In the genomic region with DNA sequence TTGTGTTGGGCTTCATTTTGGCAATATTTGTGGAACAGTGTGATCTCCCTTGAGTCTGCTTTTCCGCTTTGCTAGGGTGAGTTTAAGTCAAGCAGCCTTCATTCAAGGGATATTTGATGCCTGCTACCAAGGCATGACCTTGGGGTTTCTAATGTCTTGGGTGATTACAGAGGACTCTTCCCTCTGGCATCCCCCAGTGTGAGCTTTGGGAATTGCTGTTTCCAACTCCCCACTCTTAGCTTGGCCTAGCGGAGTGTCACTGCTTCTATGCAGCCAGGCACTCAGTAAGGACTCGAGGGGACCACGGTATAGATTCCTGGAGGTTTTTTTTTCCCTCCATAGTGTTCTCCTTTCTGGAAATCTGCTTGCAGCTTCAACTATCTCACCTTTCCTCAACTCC, we compare ENCODE assay signal across 13 cellular contexts. TPM values are rescaled to one million over a fixed set of nuclear protein-coding genes. Genes with fewer than 3 reads are reported as not detected.
DNase-seq lines count a peak whose midpoint lies in the region; ATAC-seq, FAIRE-seq and TF ChIP-seq lines count a peak whose summit lies in the region.
"Had no signal": no experiment of that assay in that cellular context is flagged by ENCODE, and none has a peak within 500 bp of the region (broad histone marks: within the 10 kb centered on the region; RNA-seq: fewer than 3 reads in every experiment).

No MANE protein-coding gene starts in this region.

- DNase-seq in HepG2 (ENCODE audit: low spot score) (peak; percentile 19), right lobe of liver (no peak), RKO (ENCODE audit: low spot score) (peak; percentile 38), fibroblast of the aortic adventitia (ENCODE audit: low read depth) (no peak), NCI-H510A (lab: John Stamatoyannopoulos, UW) (no peak)
- no peak for DNase-seq in stimulated activated effector memory CD8-positive, alpha-beta T cell treated with anti-CD3 and anti-CD28 coated beads, Interleukin-12 subunit alpha, Interleukin-12 subunit beta, amount 100 ng/mL, for 72 hours (ENCODE audit: low spot score in 2 of 2)
- DNase-seq: cerebellar nuclear complex, Right ventricle myocardium superior, small intestine, stomach had no signal

- peak; percentile 52 for FAIRE-seq in HepG2 (lab: Jason Lieb, UNC)
- FAIRE-seq: small intestine had no signal

- CTCF ChIA-PET in HepG2 (lab: Yijun Ruan, JAX; ENCODE audit: low intra/inter-chr PET ratio, low total read pairs) = interaction anchor here (1.3 kb wide), 1 partner anchor 100 kb away, joined by 5 read pairs; no protein-coding TSS in a partner anchor

- in situ Hi-C loops in HepG2 (cut with HindIII; ENCODE audit: extremely low pct_ligation_motif_present, low pct_unique_long_range_greater_than_20kb) = no loop called here

- H2AFZ ChIP-seq in HepG2 (ENCODE audit: low read length) = no peak overlapping the region

- H3K27me3 ChIP-seq in HepG2 (ENCODE audit: control insufficient read depth in 1 of 2, insufficient read depth in 2 of 2, low read length in 2 of 2) (no peaks in the 10 kb centered on the region), right lobe of liver (no peaks in the 10 kb centered on the region)
- H3K27me3 ChIP-seq: stomach had no signal

- peaks cover 8% of the 10 kb centered on the region for H3K36me3 Mint-ChIP-seq in stimulated activated effector memory CD8-positive, alpha-beta T cell treated with anti-CD3 and anti-CD28 coated beads, Interleukin-12 subunit alpha, Interleukin-12 subunit beta, amount 100 ng/mL, for 72 hours

- no peaks in the 10 kb centered on the region for H3K9me3 Mint-ChIP-seq in stimulated activated effector memory CD8-positive, alpha-beta T cell treated with anti-CD3 and anti-CD28 coated beads, Interleukin-12 subunit alpha, Interleukin-12 subunit beta, amount 100 ng/mL, for 72 hours

- H3K4me3 ChIP-seq in HepG2 (replicated peaks in 1 of 3; ENCODE audit: insufficient read depth in 1 of 3, low read depth in 2 of 3, low read length in 3 of 3) (no peak overlapping the region), right lobe of liver (no peak overlapping the region), fibroblast of the aortic adventitia (ENCODE audit: low read depth, low read length) (no peak overlapping the region)
- H3K4me3 ChIP-seq: stomach had no signal

- TF ChIP-seq CTCF in HepG2 (CRISPR knock-in tag; IDR thresholded peaks at IDR 0.05) = peak; percentile 57
- no peak for TF ChIP-seq CTCF in right lobe of liver (IDR thresholded peaks at IDR 0.05)
- peak; percentile 66 for TF ChIP-seq CTCF in fibroblast of the aortic adventitia (IDR thresholded peaks at IDR 0.05; ENCODE audit: insufficient read depth, low read length)

- H3K27ac Mint-ChIP-seq in stimulated activated effector memory CD8-positive, alpha-beta T cell treated with anti-CD3 and anti-CD28 coated beads, Interleukin-12 subunit alpha, Interleukin-12 subunit beta, amount 100 ng/mL, for 72 hours = no peak overlapping the region

- no peak overlapping the region for H3K4me3 Mint-ChIP-seq in stimulated activated effector memory CD8-positive, alpha-beta T cell treated with anti-CD3 and anti-CD28 coated beads, Interleukin-12 subunit alpha, Interleukin-12 subunit beta, amount 100 ng/mL, for 72 hours

- no peak overlapping the region for H3K9ac ChIP-seq in HepG2 (ENCODE audit: insufficient read depth, low read depth, low read length)
- H3K9ac ChIP-seq: KMS-11 had no signal

- H3K9me3 ChIP-seq in HepG2 (ENCODE audit: low read length) (no peaks in the 10 kb centered on the region), right lobe of liver (no peaks in the 10 kb centered on the region)
- H3K9me3 ChIP-seq: stomach had no signal

- ATAC-seq in HepG2 (peak; percentile 89), right lobe of liver (no peak), HG03457 (IDR thresholded peaks at IDR 0.05; ENCODE audit: unreplicated experiment) (no peak), HG02970 (IDR thresholded peaks at IDR 0.05; ENCODE audit: low FRiP score, unreplicated experiment) (no peak)
- ATAC-seq in stimulated activated effector memory CD8-positive, alpha-beta T cell treated with anti-CD3 and anti-CD28 coated beads, Interleukin-12 subunit alpha, Interleukin-12 subunit beta, amount 100 ng/mL, for 72 hours = no peak

- no TSS peak for BruUV-seq in HepG2 (replicated peaks; lab: Mats Ljungman, UMichigan)

- WGBS in HepG2 (ENCODE audit: low lambda C conversion rate) = 41% methylated on average over 4 of the region's 4 CpGs
- WGBS in right lobe of liver (ENCODE audit: insufficient coverage, low coverage, low lambda C conversion rate, missing lambda C conversion rate) = 59% methylated on average over 4 of the region's 4 CpGs

- no peaks in the 10 kb centered on the region for H3K4me1 ChIP-seq in HepG2 (ENCODE audit: insufficient read depth, low read length)
- H3K4me1 ChIP-seq in right lobe of liver = no peaks in the 10 kb centered on the region
- H3K4me1 ChIP-seq: stomach had no signal

- no peak overlapping the region for H3K4me2 ChIP-seq in HepG2 (ENCODE audit: low read depth, low read length)
- H3K4me2 ChIP-seq: KMS-11 had no signal

- POLR2A ChIA-PET in HepG2 (lab: Yijun Ruan, JAX) = no interaction called here

- H3K4me1 Mint-ChIP-seq in stimulated activated effector memory CD8-positive, alpha-beta T cell treated with anti-CD3 and anti-CD28 coated beads, Interleukin-12 subunit alpha, Interleukin-12 subunit beta, amount 100 ng/mL, for 72 hours = no peaks in the 10 kb centered on the region

- no peaks in the 10 kb centered on the region; a peak in 1 of 5 replicates for H3K36me3 ChIP-seq in HepG2 (replicated peaks in 1 of 2; ENCODE audit: control insufficient read depth in 1 of 2, insufficient read depth in 2 of 2, low read length in 2 of 2)
- H3K36me3 ChIP-seq in right lobe of liver = no peaks in the 10 kb centered on the region

- no peaks in the 10 kb centered on the region for H3K79me2 ChIP-seq in HepG2 (ENCODE audit: insufficient read depth, low read length)

- H3K27ac ChIP-seq in HepG2 (ENCODE audit: extremely low read length, insufficient read depth, low read length) (no peak overlapping the region), right lobe of liver (no peak overlapping the region)
- H3K27ac ChIP-seq: KMS-11, stomach had no signal

- intact Hi-C loops in HepG2 (cut with micrococcal nuclease; ENCODE audit: unreplicated experiment) = no loop called here
- intact Hi-C loops in right lobe of liver (cut with DNase I) = no loop called here

- TF ChIP-seq RAD21 in HepG2 (CRISPR knock-in tag; IDR thresholded peaks at IDR 0.05) = no peak

- no peaks in the 10 kb centered on the region for H4K20me1 ChIP-seq in HepG2 (ENCODE audit: insufficient read depth, low read length)

- TF ChIP-seq POLR2A in HepG2 (IDR thresholded peaks at IDR 0.05; ENCODE audit: insufficient read depth in 1 of 2, low read depth in 2 of 2, low read length in 2 of 2) (no peak), right lobe of liver (IDR thresholded peaks at IDR 0.05) (no peak)

- TF ChIP-seq EP300 in HepG2 (IDR thresholded peaks at IDR 0.05; ENCODE audit: low read depth in 2 of 2, low read length in 2 of 2) (no peak), HepG2 (CRISPR knock-in tag; IDR thresholded peaks at IDR 0.05; ENCODE audit: borderline replicate concordance) (no peak)

RNA-seq across cellular contexts. Expression of gene GCNT3, which starts 21.1 kb away (rescaled TPM):
- total RNA-seq in HepG2 (2016; rRNA removed; fragmentation: Illumina TruSeq; extraction: Trizol) (7.7 and 9.8 TPM in 2 replicates), right lobe of liver (1 to 10 TPM in 3 of 6 experiments, under 1 TPM in 2, not detected in 1; 0.20 to 3.8 (median 2.4) TPM), fibroblast of the aortic adventitia (ENCODE audit: low replicate concordance) (0.27 and 0.65 TPM in 2 replicates)
- 1.5 TPM in 2 replicates for total RNA-seq in HepG2 (2016; cell fraction: cytosol; rRNA removed; fragmentation: Illumina TruSeq; extraction: Trizol; ENCODE audit: low read depth)
- 8.9 and 12.0 TPM in 2 replicates for total RNA-seq in HepG2 (2016; cell fraction: insoluble cytoplasmic fraction; rRNA removed; fragmentation: Illumina TruSeq; extraction: Trizol)
- total RNA-seq in HepG2 (2016; cell fraction: membrane; rRNA removed; fragmentation: Illumina TruSeq; extraction: Trizol) = 4.4 and 4.5 TPM in 2 replicates
- total RNA-seq in HepG2 (2016; cell fraction: nucleus; rRNA removed; fragmentation: Illumina TruSeq; extraction: Trizol) = 8.1 and 9.7 TPM in 2 replicates
- polyA plus RNA-seq in HepG2 (2011; rRNA removed) = 5.8 and 6.8 TPM in 2 replicates
- polyA plus RNA-seq in HepG2 (2011; cell fraction: cytosol; rRNA removed) = 4.2 and 5.8 TPM in 2 replicates
- 2.0 and 2.9 TPM in 2 replicates for polyA plus RNA-seq in HepG2 (2011; cell fraction: nucleus; rRNA removed)
- polyA plus RNA-seq in HepG2 (2012) = 2.8 and 3.2 TPM in 2 replicates
- polyA plus RNA-seq in HepG2 (2016; cell fraction: cytosol; fragmentation: Illumina TruSeq; extraction: Trizol; ENCODE audit: low read depth) = 0.95 and 1.4 TPM in 2 replicates
- polyA plus RNA-seq in HepG2 (2016; cell fraction: insoluble cytoplasmic fraction; fragmentation: Illumina TruSeq; extraction: Trizol; ENCODE audit: low read depth) = 6.9 and 7.1 TPM in 2 replicates
- 2.6 and 3.6 TPM in 2 replicates for polyA plus RNA-seq in HepG2 (2016; cell fraction: membrane; fragmentation: Illumina TruSeq; extraction: Trizol; ENCODE audit: low read depth)
- 10.4 and 12.2 TPM in 2 replicates for polyA plus RNA-seq in HepG2 (2016; cell fraction: nucleus; fragmentation: Illumina TruSeq; extraction: Trizol; ENCODE audit: insufficient read depth, low read depth)
- 4.5 and 7.0 TPM in 2 replicates for polyA minus RNA-seq in HepG2 (2011; rRNA and poly(A)+ RNA removed; ENCODE audit: low replicate concordance)
- polyA minus RNA-seq in HepG2 (2011; cell fraction: cytosol; rRNA and poly(A)+ RNA removed) = 3.3 and 4.0 TPM in 2 replicates
- polyA minus RNA-seq in HepG2 (2011; cell fraction: nucleus; rRNA and poly(A)+ RNA removed) = 3.1 and 6.2 TPM in 2 replicates
- total RNA-seq: Right ventricle myocardium superior had no signal

RNA-seq across cellular contexts. Expression of gene GTF2A2, which starts 24.6 kb away (rescaled TPM):
- total RNA-seq in HepG2 (2016; rRNA removed; fragmentation: Illumina TruSeq; extraction: Trizol) = 106 and 118 TPM in 2 replicates
- total RNA-seq in HepG2 (2016; cell fraction: cytosol; rRNA removed; fragmentation: Illumina TruSeq; extraction: Trizol; ENCODE audit: low read depth) = 74.1 and 118 TPM in 2 replicates
- total RNA-seq in HepG2 (2016; cell fraction: insoluble cytoplasmic fraction; rRNA removed; fragmentation: Illumina TruSeq; extraction: Trizol) = 109 and 142 TPM in 2 replicates
- total RNA-seq in HepG2 (2016; cell fraction: membrane; rRNA removed; fragmentation: Illumina TruSeq; extraction: Trizol) = 141 and 182 TPM in 2 replicates
- 39.0 and 52.5 TPM in 2 replicates for total RNA-seq in HepG2 (2016; cell fraction: nucleus; rRNA removed; fragmentation: Illumina TruSeq; extraction: Trizol)
- 23.3 and 24.4 TPM in 2 replicates for polyA plus RNA-seq in HepG2 (2011; rRNA removed)
- polyA plus RNA-seq in HepG2 (2011; cell fraction: cytosol; rRNA removed) = 24.7 and 43.0 TPM in 2 replicates
- polyA plus RNA-seq in HepG2 (2011; cell fraction: nucleus; rRNA removed) = 5.5 and 6.4 TPM in 2 replicates
- polyA plus RNA-seq in HepG2 (2012) = 44.4 and 55.1 TPM in 2 replicates
- polyA plus RNA-seq in HepG2 (2016; cell fraction: cytosol; fragmentation: Illumina TruSeq; extraction: Trizol; ENCODE audit: low read depth) = 234 and 380 TPM in 2 replicates
- polyA plus RNA-seq in HepG2 (2016; cell fraction: insoluble cytoplasmic fraction; fragmentation: Illumina TruSeq; extraction: Trizol; ENCODE audit: low read depth) = 194 and 206 TPM in 2 replicates
- 203 and 294 TPM in 2 replicates for polyA plus RNA-seq in HepG2 (2016; cell fraction: membrane; fragmentation: Illumina TruSeq; extraction: Trizol; ENCODE audit: low read depth)
- 80.3 and 80.7 TPM in 2 replicates for polyA plus RNA-seq in HepG2 (2016; cell fraction: nucleus; fragmentation: Illumina TruSeq; extraction: Trizol; ENCODE audit: insufficient read depth, low read depth)
- polyA minus RNA-seq in HepG2 (2011; rRNA and poly(A)+ RNA removed; ENCODE audit: low replicate concordance) = 2.4 and 16.3 TPM in 2 replicates
- 10.3 and 16.3 TPM in 2 replicates for polyA minus RNA-seq in HepG2 (2011; cell fraction: cytosol; rRNA and poly(A)+ RNA removed)
- polyA minus RNA-seq in HepG2 (2011; cell fraction: nucleus; rRNA and poly(A)+ RNA removed) = 8.7 and 12.1 TPM in 2 replicates
- 10 to 100 TPM; 16.9 to 46.9 (median 36.6) TPM for total RNA-seq in right lobe of liver
- total RNA-seq in fibroblast of the aortic adventitia (ENCODE audit: low replicate concordance) = 16.4 and 38.5 TPM in 2 replicates

RNA-seq across cellular contexts. Expression of gene BNIP2, which starts 56.4 kb away (rescaled TPM):
- total RNA-seq in HepG2 (2016; rRNA removed; fragmentation: Illumina TruSeq; extraction: Trizol) (55.1 and 57.6 TPM in 2 replicates), right lobe of liver (10 to 100 TPM; 23.7 to 54.0 (median 41.0) TPM), fibroblast of the aortic adventitia (ENCODE audit: low replicate concordance) (107 and 408 TPM in 2 replicates)
- total RNA-seq in HepG2 (2016; cell fraction: cytosol; rRNA removed; fragmentation: Illumina TruSeq; extraction: Trizol; ENCODE audit: low read depth) = 14.7 and 15.0 TPM in 2 replicates
- 53.0 and 56.3 TPM in 2 replicates for total RNA-seq in HepG2 (2016; cell fraction: insoluble cytoplasmic fraction; rRNA removed; fragmentation: Illumina TruSeq; extraction: Trizol)
- total RNA-seq in HepG2 (2016; cell fraction: membrane; rRNA removed; fragmentation: Illumina TruSeq; extraction: Trizol) = 19.6 and 21.1 TPM in 2 replicates
- total RNA-seq in HepG2 (2016; cell fraction: nucleus; rRNA removed; fragmentation: Illumina TruSeq; extraction: Trizol) = 59.8 and 62.4 TPM in 2 replicates
- 11.9 and 17.4 TPM in 2 replicates for polyA plus RNA-seq in HepG2 (2011; rRNA removed)
- 15.1 and 17.3 TPM in 2 replicates for polyA plus RNA-seq in HepG2 (2011; cell fraction: cytosol; rRNA removed)
- polyA plus RNA-seq in HepG2 (2011; cell fraction: nucleus; rRNA removed) = 20.7 and 22.5 TPM in 2 replicates
- 24.1 and 27.1 TPM in 2 replicates for polyA plus RNA-seq in HepG2 (2012)
- 3.1 and 4.4 TPM in 2 replicates for polyA plus RNA-seq in HepG2 (2016; cell fraction: cytosol; fragmentation: Illumina TruSeq; extraction: Trizol; ENCODE audit: low read depth)
- polyA plus RNA-seq in HepG2 (2016; cell fraction: insoluble cytoplasmic fraction; fragmentation: Illumina TruSeq; extraction: Trizol; ENCODE audit: low read depth) = 39.2 and 39.8 TPM in 2 replicates
- polyA plus RNA-seq in HepG2 (2016; cell fraction: membrane; fragmentation: Illumina TruSeq; extraction: Trizol; ENCODE audit: low read depth) = 11.3 and 11.4 TPM in 2 replicates
- polyA plus RNA-seq in HepG2 (2016; cell fraction: nucleus; fragmentation: Illumina TruSeq; extraction: Trizol; ENCODE audit: insufficient read depth, low read depth) = 64.4 and 67.5 TPM in 2 replicates
- polyA minus RNA-seq in HepG2 (2011; rRNA and poly(A)+ RNA removed; ENCODE audit: low replicate concordance) = 5.2 and 8.2 TPM in 2 replicates
- polyA minus RNA-seq in HepG2 (2011; cell fraction: cytosol; rRNA and poly(A)+ RNA removed) = 27.3 and 28.5 TPM in 2 replicates
- polyA minus RNA-seq in HepG2 (2011; cell fraction: nucleus; rRNA and poly(A)+ RNA removed) = 69.1 and 79.8 TPM in 2 replicates

Comparison
In these comparisons a context has a peak if more than half of its experiments do, and no peak if none do; other contexts are left out.
1. DNase-seq: peak in HepG2 (single experiment) and RKO (single experiment); none in right lobe of liver (0 of 3), fibroblast of the aortic adventitia (single experiment), stimulated activated effector memory CD8-positive, alpha-beta T cell treated with anti-CD3 and anti-CD28 coated beads, Interleukin-12 subunit alpha, Interleukin-12 subunit beta, amount 100 ng/mL, for 72 hours (0 of 2) and NCI-H510A (single experiment).
2. CTCF ChIP-seq: peak in HepG2 (single experiment) and fibroblast of the aortic adventitia (single experiment); none in right lobe of liver (0 of 4).